Comparison of ENCODE assay signal across 12 cellular contexts in genomic region chr20:61925555-61926252, GRCh38.
DNase-seq lines count a peak whose midpoint lies in the region; ATAC-seq and TF ChIP-seq lines count a peak whose summit lies in the region.
"Had no signal": no experiment of that assay in that cellular context is flagged by ENCODE, and none has a peak within 500 bp of the region (broad histone marks: within the 10 kb centered on the region; RNA-seq: fewer than 3 reads in every experiment).

No MANE protein-coding gene starts in this region.

- no peak overlapping the region for H2BK15ac ChIP-seq in IMR-90 (ENCODE audit: low read depth, low read length)

- in situ Hi-C loops in IMR-90 (cut with MboI; ENCODE audit: low sequenced_read_pairs) (no loop called here), KBM-7 (cut with MboI; ENCODE audit: low pct_unique_long_range_greater_than_20kb, low sequenced_read_pairs) (no loop called here)

- H2BK120ac ChIP-seq in IMR-90 (ENCODE audit: low read depth, low read length), result no peak overlapping the region

- no peak overlapping the region for H3K18ac ChIP-seq in IMR-90 (ENCODE audit: low read depth, low read length)

- H3K9me1 ChIP-seq in IMR-90 (ENCODE audit: insufficient read depth, low read length), result no peaks in the 10 kb centered on the region

- H4K20me1 ChIP-seq in IMR-90 (ENCODE audit: insufficient read depth, low read length), result no peaks in the 10 kb centered on the region

- intact Hi-C loops in IMR-90 (cut with micrococcal nuclease), result no loop called here

- CTCF ChIA-PET in IMR-90 (lab: Yijun Ruan, JAX), result no interaction called here

- no peak overlapping the region for H3K56ac ChIP-seq in IMR-90 (ENCODE audit: extremely low read depth, insufficient read depth, low read length)

- no peak overlapping the region for H3K9ac ChIP-seq in IMR-90 (ENCODE audit: low read depth, low read length)

- H2AK5ac ChIP-seq in IMR-90 (ENCODE audit: low read depth, low read length), result no peak overlapping the region

- no peak overlapping the region for H2AFZ ChIP-seq in IMR-90 (replicated peaks; ENCODE audit: low read length, poor library complexity)

- no peaks in the 10 kb centered on the region for H3K27me3 ChIP-seq in IMR-90 (ENCODE audit: control insufficient read depth, insufficient read depth, low read length)

- no peak for TF ChIP-seq CTCF in IMR-90 (conservative IDR thresholded peaks at IDR 0.05; ENCODE audit: low read depth, low read length)

- no peak for TF ChIP-seq POLR2A in IMR-90 (IDR thresholded peaks at IDR 0.05; ENCODE audit: low read depth, low read length)

- H3K4me2 ChIP-seq in IMR-90 (ENCODE audit: low read depth, low read length), result no peak overlapping the region

- no peak overlapping the region for H2BK5ac ChIP-seq in IMR-90 (ENCODE audit: low read depth, low read length, poor library complexity, severe bottlenecking)

- 63% methylated on average over 15 of the region's 21 CpGs; no CpG with 5 or more reads in 1 of the 2 experiments for WGBS in IMR-90 (ENCODE audit: extremely low coverage in 2 of 2, insufficient read length in 1 of 2), 2 experiments

- H3K14ac ChIP-seq in IMR-90 (replicated peaks; ENCODE audit: low read depth, low read length), result no peak overlapping the region

- no peak overlapping the region for H2BK20ac ChIP-seq in IMR-90 (ENCODE audit: low read depth, low read length)

- H2AK9ac ChIP-seq in IMR-90 (replicated peaks; ENCODE audit: low read depth, low read length, poor library complexity), result no peak overlapping the region

- no peaks in the 10 kb centered on the region for H3K4me1 ChIP-seq in IMR-90 (ENCODE audit: control insufficient read depth, insufficient read depth, low read length)

- H3K79me1 ChIP-seq in IMR-90 (ENCODE audit: low read depth in 1 of 2, low read length in 2 of 2), result no peaks in the 10 kb centered on the region

- TF ChIP-seq RAD21 in IMR-90 (IDR thresholded peaks at IDR 0.05; ENCODE audit: low read length), result no peak

- POLR2A ChIA-PET in IMR-90 (lab: Charles Lee; ENCODE audit: unreplicated experiment), result interaction anchor here (0.7 kb wide), 1 partner anchor 11 kb away, joined by 3 read pairs; no protein-coding TSS in a partner anchor

- DNase-seq in COR-L47 (lab: John Stamatoyannopoulos, UW) (peak; percentile 86), IMR-90 (peak; percentile 65), RPMI8226 (peak; percentile 87), hepatic stellate cell (ENCODE audit: low spot score) (peak; percentile 89), activated gamma-delta T cell (lab: John Stamatoyannopoulos, UW) (no peak), KBM-7 (no peak)
- no peak for DNase-seq in effector CD8-positive, alpha-beta T cell (lab: John Stamatoyannopoulos, UW)
- DNase-seq: activated T-cell treated with anti-CD3 and anti-CD28 coated beads for 4 hours; H9; NCI-H1930; stimulated activated naive CD8-positive, alpha-beta T cell treated with anti-CD3 and anti-CD28 coated beads, Interleukin-15, Interleukin-2, amounts not matched to agents 100 U/mL and 50 U/mL, for 24 hours had no signal

- no peak overlapping the region for H3K4ac ChIP-seq in IMR-90 (ENCODE audit: low read depth, low read length)

- no peaks in the 10 kb centered on the region; the same call in 1 of the 2 replicates for H3K9me3 ChIP-seq in IMR-90 (ENCODE audit: control insufficient read depth, insufficient read depth, low read length)

- no peaks in the 10 kb centered on the region for H3K36me3 ChIP-seq in IMR-90 (ENCODE audit: control insufficient read depth, insufficient read depth, low read length)

- ATAC-seq in IMR-90 (ENCODE audit: low read depth), result peak; percentile 68
- ATAC-seq in GM18520 (IDR thresholded peaks at IDR 0.05; ENCODE audit: unreplicated experiment), result no peak
- ATAC-seq: stimulated activated naive CD8-positive, alpha-beta T cell treated with anti-CD3 and anti-CD28 coated beads, Interleukin-15, Interleukin-2, amounts not matched to agents 100 U/mL and 50 U/mL, for 24 hours had no signal

- no peak overlapping the region for H3K4me3 ChIP-seq in IMR-90 (ENCODE audit: insufficient read depth, low read depth, low read length)

- no peak overlapping the region for H3K23ac ChIP-seq in IMR-90 (ENCODE audit: low read depth, low read length)

- H3K27ac ChIP-seq in IMR-90 (ENCODE audit: insufficient read depth, low read length), result no peak overlapping the region

- BruUV-seq in IMR-90 (replicated peaks; lab: Mats Ljungman, UMichigan), result no TSS peak

- no peak overlapping the region for H4K91ac ChIP-seq in IMR-90 (ENCODE audit: insufficient read depth, low read depth, low read length)

- H4K8ac ChIP-seq in IMR-90 (ENCODE audit: low read depth in 2 of 2, low read length in 2 of 2), result no peak overlapping the region

- H4K5ac ChIP-seq in IMR-90 (ENCODE audit: low read depth, low read length), result no peak overlapping the region

- dilution Hi-C loops in IMR-90 (cut with HindIII; ENCODE audit: low sequenced_read_pairs, unreplicated experiment), result no loop called here

TF ChIP-seq in IMR-90, 13 proteins besides CTCF, POLR2A, EP300 and RAD21:
- peak; percentile 66; the same call in 1 of the 2 replicates for TF ChIP-seq NFE2L2 (IDR thresholded peaks at IDR 0.05; ENCODE audit: low read depth, low read length)
- TF ChIP-seq RCOR1 (IDR thresholded peaks at IDR 0.05; ENCODE audit: insufficient replicate concordance, low read length), result no peak
- TF ChIP-seq USF2 (IDR thresholded peaks at IDR 0.05; ENCODE audit: low read depth, low read length), result no peak
- 0 out of 2 replicates have a peak, but pooled peaks have one; percentile 13 for TF ChIP-seq MAFK (IDR thresholded peaks at IDR 0.05; ENCODE audit: low read depth, low read length)
- no peak for TF ChIP-seq BHLHE40 (IDR thresholded peaks at IDR 0.05; ENCODE audit: low read depth, low read length)
- no peak for TF ChIP-seq MXI1 (IDR thresholded peaks at IDR 0.05; ENCODE audit: borderline replicate concordance, low read depth, low read length)
- no peak for TF ChIP-seq ELK1 (IDR thresholded peaks at IDR 0.05; ENCODE audit: borderline replicate concordance, low read depth, low read length)
- 0 out of 2 replicates have a peak, but pooled peaks have one; percentile 14 for TF ChIP-seq FOS (IDR thresholded peaks at IDR 0.05; ENCODE audit: low read depth, low read length)
- TF ChIP-seq RFX5 (IDR thresholded peaks at IDR 0.05; ENCODE audit: low read depth, low read length), result no peak

Comparison
In these comparisons a context has a peak if more than half of its experiments do, and no peak if none do; other contexts are left out.
1. DNase-seq: peak in COR-L47 (single experiment), IMR-90 (single experiment), RPMI8226 (single experiment) and hepatic stellate cell (single experiment); none in activated gamma-delta T cell (single experiment), effector CD8-positive, alpha-beta T cell (single experiment) and KBM-7 (single experiment).